ENCODE assay signal across 15 cellular contexts in genomic region chr2:145909175-145909574, GRCh38.
"Had no signal": no experiment of that assay in that cellular context is flagged by ENCODE, and none has a peak within 500 bp of the region (broad histone marks: within the 10 kb centered on the region; RNA-seq: fewer than 3 reads in every experiment).

No MANE protein-coding gene starts in this region.

- ATAC-seq: esophagus mucosa; left colon; naive thymus-derived CD4-positive, alpha-beta T cell; sciatic nerve had no signal

- H3K4me1 ChIP-seq: suprapubic skin, thyroid gland, uterus had no signal

- H3K27ac Mint-ChIP-seq: naive thymus-derived CD4-positive, alpha-beta T cell; nephron progenitor cell; type B pancreatic cell had no signal

- H3K9me3 ChIP-seq: neutrophil, suprapubic skin, thyroid gland, uterus had no signal

- H3K27me3 ChIP-seq: foreskin keratinocyte, hepatocyte, neutrophil, suprapubic skin, thyroid gland, uterus had no signal

- H2AFZ ChIP-seq: hepatocyte had no signal

- H3K36me3 ChIP-seq: neutrophil, suprapubic skin, thyroid gland, uterus had no signal

- H3K27me3 Mint-ChIP-seq: naive thymus-derived CD4-positive, alpha-beta T cell; type B pancreatic cell had no signal

- H3K4me2 ChIP-seq: hepatocyte had no signal

- H3K36me3 Mint-ChIP-seq: naive thymus-derived CD4-positive, alpha-beta T cell; type B pancreatic cell had no signal

- H3K4me1 Mint-ChIP-seq: naive thymus-derived CD4-positive, alpha-beta T cell; nephron progenitor cell had no signal

- H3K4me3 Mint-ChIP-seq: naive thymus-derived CD4-positive, alpha-beta T cell; nephron progenitor cell; type B pancreatic cell had no signal

- DNase-seq: effector memory CD4-positive, alpha-beta T cell; left colon; naive thymus-derived CD4-positive, alpha-beta T cell; nephron progenitor cell; stimulated activated naive CD4-positive, alpha-beta T cell; thyroid gland; uterus had no signal

- H3K9me3 Mint-ChIP-seq: nephron progenitor cell, type B pancreatic cell had no signal

- H3K79me2 ChIP-seq: hepatocyte had no signal

- H3K27ac ChIP-seq: foreskin keratinocyte, hepatocyte, neutrophil, skin epidermis, suprapubic skin, thyroid gland, uterus had no signal

- H3K4me3 ChIP-seq: hepatocyte, skin epidermis, suprapubic skin, thyroid gland, uterus had no signal
